In genomic region chr9:86942352-86943222, GRCh38 we compare ENCODE assay signal across 22 cellular contexts. TPM values are rescaled to one million over a fixed set of nuclear protein-coding genes. Genes with fewer than 3 reads are reported as not detected.
DNase-seq lines count a peak whose midpoint lies in the region; ATAC-seq and TF ChIP-seq lines count a peak whose summit lies in the region.
"Had no signal": no experiment of that assay in that cellular context is flagged by ENCODE, and none has a peak within 500 bp of the region (broad histone marks: within the 10 kb centered on the region; RNA-seq: fewer than 3 reads in every experiment).

No MANE protein-coding gene starts in this region.

- H3K9ac ChIP-seq in HUES6 (ENCODE audit: low read length) (no peak overlapping the region), muscle layer of colon (ENCODE audit: low read length) (no peak overlapping the region)

- no peaks in the 10 kb centered on the region for H3K9me3 ChIP-seq in HUES6 (ENCODE audit: control insufficient read depth, insufficient read depth, low read depth, low read length)
- no peaks in the 10 kb centered on the region for H3K9me3 ChIP-seq in esophagus muscularis mucosa
- H3K9me3 ChIP-seq in muscle layer of colon (ENCODE audit: low read length), result no peaks in the 10 kb centered on the region
- H3K9me3 ChIP-seq in gastrocnemius medialis, result no peaks in the 10 kb centered on the region
- H3K9me3 ChIP-seq: mucosa of descending colon, upper lobe of left lung had no signal

- in situ Hi-C loops in gastrocnemius medialis (cut with MboI; ENCODE audit: low sequenced_read_pairs in 4 of 4), result loop anchor here in 1 of 4 donors (25.0 kb wide), 1 partner anchor 455 kb away; no protein-coding TSS in a partner anchor

- 64% methylated on average over 9 of the region's 9 CpGs for WGBS in esophagus muscularis mucosa

- no peak for TF ChIP-seq CTCF in esophagus muscularis mucosa (IDR thresholded peaks at IDR 0.05)
- no peak for TF ChIP-seq CTCF in gastrocnemius medialis (IDR thresholded peaks at IDR 0.05 in 4 of 5, conservative IDR thresholded peaks at IDR 0.05 in 1 of 5)

- ATAC-seq in gastrocnemius medialis, result no peak
- ATAC-seq in GM19455 (IDR thresholded peaks at IDR 0.05; ENCODE audit: unreplicated experiment), result no peak
- ATAC-seq: activated CD4-positive, CD25-positive, alpha-beta regulatory T cell treated with anti-CD3 and anti-CD28 coated beads, Interleukin-2, amount 50 U/mL, for 24 hours; activated CD8-positive, alpha-beta T cell treated with anti-CD3 and anti-CD28 coated beads, Interleukin-2, amount 10 ng/mL, durations not matched to agents 7 days and 5 days; left cardiac atrium; mucosa of descending colon; stimulated activated naive CD8-positive, alpha-beta T cell treated with anti-CD3 and anti-CD28 coated beads, Interleukin-15, amount 100 ng/mL, for 72 hours had no signal

- H3K4me1 ChIP-seq in HUES6 (ENCODE audit: control insufficient read depth, insufficient read depth, low read length), result peaks cover 44% of the 10 kb centered on the region
- H3K4me1 ChIP-seq in esophagus muscularis mucosa, result peaks cover 12 to 38% (median 30%) of the 10 kb centered on the region in 4 donors
- H3K4me1 ChIP-seq in muscle layer of colon (ENCODE audit: insufficient read depth, low read length), result peaks cover 21% of the 10 kb centered on the region
- peaks cover 9 to 11% of the 10 kb centered on the region in 2 donors for H3K4me1 ChIP-seq in gastrocnemius medialis

- TF ChIP-seq POLR2A in esophagus muscularis mucosa (IDR thresholded peaks at IDR 0.05; ENCODE audit: low read depth), result no peak
- no peak for TF ChIP-seq POLR2A in gastrocnemius medialis (IDR thresholded peaks at IDR 0.05)

- intact Hi-C loops in esophagus muscularis mucosa (cut with DNase I), result loop anchor here (2.0 kb wide), 1 partner anchor 454 kb away; no protein-coding TSS in a partner anchor
- intact Hi-C loops in gastrocnemius medialis (cut with DNase I; ENCODE audit: low total_unique reads), result loop anchor here (10.0 kb wide), 1 partner anchor 382 kb away; no protein-coding TSS in a partner anchor

- H3K27me3 ChIP-seq in HUES6 (ENCODE audit: control insufficient read depth, insufficient read depth, low read length), result peaks cover 68% of the 10 kb centered on the region
- H3K27me3 ChIP-seq in esophagus muscularis mucosa, result no peaks in the 10 kb centered on the region
- H3K27me3 ChIP-seq in muscle layer of colon (ENCODE audit: control insufficient read depth in 1 of 2, insufficient read depth in 2 of 2, low read length in 2 of 2), result no peaks in the 10 kb centered on the region
- H3K27me3 ChIP-seq in gastrocnemius medialis, result peaks cover 5 to 32% (median 7%) of the 10 kb centered on the region in 3 donors

- H3K27ac ChIP-seq in HUES6 (ENCODE audit: low read depth, low read length), result no peak overlapping the region
- peak overlapping the region in 3 of 4 donors; percentile 2 to 96 (median 89) for H3K27ac ChIP-seq in esophagus muscularis mucosa (replicated peaks in 1 of 4)
- peak overlapping the region; percentile 51 for H3K27ac ChIP-seq in muscle layer of colon (ENCODE audit: low read depth, low read length)
- peak overlapping the region in 3 of 4 donors; percentile 26 to 80 (median 51) for H3K27ac ChIP-seq in gastrocnemius medialis
- H3K27ac ChIP-seq: upper lobe of left lung had no signal

- H3K4me3 ChIP-seq in HUES6 (ENCODE audit: low read depth, low read length), result peak overlapping the region; percentile 41
- no peak overlapping the region for H3K4me3 ChIP-seq in esophagus muscularis mucosa
- peak overlapping the region in 1 of 2 donors; percentile 47 for H3K4me3 ChIP-seq in muscle layer of colon (ENCODE audit: low read depth in 1 of 2, low read length in 2 of 2)
- H3K4me3 ChIP-seq in gastrocnemius medialis, result no peak overlapping the region
- H3K4me3 ChIP-seq: mucosa of descending colon, skin epidermis, upper lobe of left lung had no signal

- TF ChIP-seq EP300 in esophagus muscularis mucosa (IDR thresholded peaks at IDR 0.05), result no peak

- DNase-seq in esophagus muscularis mucosa (ENCODE audit: extremely low spot score), result no peak
- DNase-seq in gastrocnemius medialis, result no peak
- no peak for DNase-seq in HT-29 (ENCODE audit: low spot score)
- DNase-seq in OCI-M2 (lab: John Stamatoyannopoulos, UW; ENCODE audit: unreplicated experiment), result no peak
- no peak for DNase-seq in SHP77 treated with DMSO at 0.1 percent for 48 hours (lab: John Stamatoyannopoulos, UW)
- DNase-seq: activated CD8-positive, alpha-beta T cell treated with anti-CD3 and anti-CD28 coated beads, Interleukin-2, amount 10 ng/mL, durations not matched to agents 7 days and 5 days; activated naive CD4-positive, alpha-beta T cell treated with anti-CD3 and anti-CD28 coated beads, Interleukin-2, amount 10 ng/mL, durations not matched to agents 7 days and 5 days; activated T-cell treated with anti-CD3 and anti-CD28 coated beads, Interleukin-2, amount 50 U/mL, for 24 hours; hippocampal formation; NCI-H1436; OCI-M1; stimulated activated CD4-positive, alpha-beta T cell treated with anti-CD3 and anti-CD28 coated beads, Interleukin-2, amount 100 ng/mL, for 48 hours; stimulated activated naive CD8-positive, alpha-beta T cell treated with anti-CD3 and anti-CD28 coated beads, Interleukin-15, amount 100 ng/mL, for 72 hours; T-helper 9 cell; upper lobe of left lung had no signal

- H3K36me3 ChIP-seq in HUES6 (ENCODE audit: control insufficient read depth, insufficient read depth, low read length) (no peaks in the 10 kb centered on the region), esophagus muscularis mucosa (no peaks in the 10 kb centered on the region), muscle layer of colon (ENCODE audit: insufficient read depth, low read length) (peaks cover 8% of the 10 kb centered on the region), gastrocnemius medialis (no peaks in the 10 kb centered on the region)
- H3K36me3 ChIP-seq: upper lobe of left lung had no signal

RNA-seq across cellular contexts. Expression of gene GAS1, which starts 4.7 kb away (rescaled TPM):
- total RNA-seq in esophagus muscularis mucosa (100 to 1,000 TPM in 2 of 4 donors, 10 to 100 TPM in 2; 47.4 to 152 (median 86.5) TPM), gastrocnemius medialis (10 to 100 TPM; 15.6 to 50.4 (median 29.0) TPM)
- 0.03 and 0.21 TPM in 2 replicates for total RNA-seq in HT-29 (2014; rRNA removed; shearing (Covaris generic))

Comparison
In these comparisons a context has a peak if more than half of its experiments do, and no peak if none do; other contexts are left out.
1. RNA of gene GAS1, which starts 4.7 kb away (total RNA-seq): 47.4 to 152 TPM in esophagus muscularis mucosa and 15.6 to 50.4 TPM in gastrocnemius medialis; 0.03 to 0.21 TPM in HT-29; every median in the first group is over 10 times any median in the second.